10 cellular contexts compared by ENCODE assay signal in genomic region chr4:64975177-64975576, GRCh38.
"Had no signal": no experiment of that assay in that cellular context is flagged by ENCODE, and none has a peak within 500 bp of the region (broad histone marks: within the 10 kb centered on the region; RNA-seq: fewer than 3 reads in every experiment).

No MANE protein-coding gene starts in this region.

- H3K9ac ChIP-seq: GM23248 had no signal

- H2AFZ ChIP-seq: GM23248 had no signal

- H3K4me1 ChIP-seq: HAP-1 had no signal

- FAIRE-seq: HTR-8/SVneo, K562 had no signal

- H3K9me3 ChIP-seq: HAP-1 had no signal

- DNase-seq: GM23248, GOT3, H7, HFFc6, IMR-90, KG1 had no signal

- ATAC-seq: HCT116, K562 had no signal

- H3K36me3 ChIP-seq: HAP-1 had no signal

- H3K4me3 ChIP-seq: GM23248, HAP-1, K562 had no signal

- H3K27ac ChIP-seq: GM23248 had no signal
